9 cellular contexts compared by ENCODE assay signal in the genomic region with DNA sequence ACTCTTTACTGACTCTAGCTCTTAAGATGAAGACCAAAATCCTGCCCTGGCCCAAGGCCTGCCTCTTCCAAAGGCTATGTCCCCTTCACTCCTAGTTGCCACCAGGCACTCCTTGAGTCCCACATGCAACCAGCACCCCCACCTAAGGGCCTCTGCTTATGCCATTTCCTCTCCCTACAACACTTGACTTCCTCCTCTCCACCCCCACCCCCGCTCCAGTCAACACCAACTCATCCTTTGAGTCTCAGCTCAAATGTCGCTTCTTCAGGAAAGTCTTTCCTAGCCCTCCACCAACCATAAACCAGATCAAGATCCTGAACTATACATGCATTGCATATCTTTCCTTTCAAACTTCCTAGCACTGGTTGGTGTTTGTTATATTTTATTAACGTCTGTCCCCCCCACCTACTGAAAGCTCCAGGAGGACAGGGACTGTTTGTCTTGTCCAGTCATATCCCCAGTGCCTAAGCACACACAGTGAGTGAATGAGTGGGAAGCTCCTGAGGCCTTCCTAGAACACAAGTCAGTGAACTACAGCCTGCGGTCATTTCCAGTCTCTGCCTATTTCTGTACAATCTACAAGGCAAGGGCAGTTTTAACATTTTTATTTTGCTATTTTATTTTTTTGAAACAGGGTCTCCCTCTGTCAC. TPM values are rescaled to one million over a fixed set of nuclear protein-coding genes. Genes with fewer than 3 reads are reported as not detected.
DNase-seq lines count a peak whose midpoint lies in the region; ATAC-seq and TF ChIP-seq lines count a peak whose summit lies in the region.
"Had no signal": no experiment of that assay in that cellular context is flagged by ENCODE, and none has a peak within 500 bp of the region (broad histone marks: within the 10 kb centered on the region; RNA-seq: fewer than 3 reads in every experiment).

No MANE protein-coding gene starts in this region.

- peak overlapping the region; percentile 93 for H3K27ac Mint-ChIP-seq in activated T-helper 1 cell treated with anti-CD3 and anti-CD28 coated beads, Interleukin-12 subunit alpha, Interleukin-12 subunit beta, Interleukin-2, Interleukin-4 antibody, amounts not matched to agents 30 ng/mL and 10 ng/mL and 1 ng/mL, durations not matched to agents 14 hours and 24 hours and 36 hours

- H3K9me3 ChIP-seq in IMR-90 (ENCODE audit: control insufficient read depth, insufficient read depth, low read length), result no peaks in the 10 kb centered on the region
- H3K9me3 ChIP-seq in mesenchymal stem cell (ENCODE audit: control insufficient read depth, low read length), result no peaks in the 10 kb centered on the region

- peak overlapping the region; percentile 66 for H2AK9ac ChIP-seq in IMR-90 (replicated peaks; ENCODE audit: low read depth, low read length, poor library complexity)

- H3K9ac ChIP-seq in IMR-90 (ENCODE audit: low read depth, low read length), result no peak overlapping the region
- H3K9ac ChIP-seq in mesenchymal stem cell (ENCODE audit: low read length), result no peak overlapping the region

- peaks cover 37% of the 10 kb centered on the region for H3K4me1 Mint-ChIP-seq in activated T-helper 1 cell treated with anti-CD3 and anti-CD28 coated beads, Interleukin-12 subunit alpha, Interleukin-12 subunit beta, Interleukin-2, Interleukin-4 antibody, amounts not matched to agents 30 ng/mL and 10 ng/mL and 1 ng/mL, durations not matched to agents 14 hours and 24 hours and 36 hours (ENCODE audit: low read depth)

- H2BK5ac ChIP-seq in IMR-90 (ENCODE audit: low read depth, low read length, poor library complexity, severe bottlenecking), result peak overlapping the region; percentile 71
- no peak overlapping the region for H2BK5ac ChIP-seq in mesenchymal stem cell (ENCODE audit: low read depth, low read length, poor library complexity, severe bottlenecking)

- peak overlapping the region; percentile 58 for H3K4me3 Mint-ChIP-seq in activated T-helper 1 cell treated with anti-CD3 and anti-CD28 coated beads, Interleukin-12 subunit alpha, Interleukin-12 subunit beta, Interleukin-2, Interleukin-4 antibody, amounts not matched to agents 30 ng/mL and 10 ng/mL and 1 ng/mL, durations not matched to agents 14 hours and 24 hours and 36 hours

- H3K9me1 ChIP-seq in IMR-90 (ENCODE audit: insufficient read depth, low read length), result peaks cover 53% of the 10 kb centered on the region

- intact Hi-C loops in IMR-90 (cut with micrococcal nuclease), result loop anchor here (5.0 kb wide), 1 partner anchor 63 kb away; no protein-coding TSS in a partner anchor
- intact Hi-C loops in activated T-helper 1 cell treated with anti-CD3 and anti-CD28 coated beads, Interleukin-12 subunit alpha, Interleukin-12 subunit beta, Interleukin-2, Interleukin-4 antibody, amounts not matched to agents 30 ng/mL and 10 ng/mL and 1 ng/mL, durations not matched to agents 14 hours and 24 hours and 36 hours (cut with micrococcal nuclease), result no loop called here

- peak overlapping the region; percentile 74; the same call in 1 of the 2 replicates for H2AK5ac ChIP-seq in IMR-90 (ENCODE audit: low read depth, low read length)
- H2AK5ac ChIP-seq in mesenchymal stem cell (ENCODE audit: low read length, severe bottlenecking), result peak overlapping the region; percentile 94

- 100% methylated on average over 1 of the region's 4 CpGs; no CpG with 5 or more reads in 1 of the 2 experiments for WGBS in IMR-90 (ENCODE audit: extremely low coverage in 2 of 2, insufficient read length in 1 of 2), 2 experiments
- WGBS in mesenchymal stem cell, result 70% methylated on average over 4 of the region's 4 CpGs

- peaks cover 40 to 83% of the 10 kb centered on the region in 2 experiments for H3K79me1 ChIP-seq in IMR-90 (ENCODE audit: low read depth in 1 of 2, low read length in 2 of 2)
- H3K79me1 ChIP-seq in mesenchymal stem cell (replicated peaks; ENCODE audit: low read length, poor library complexity, severe bottlenecking), result no peaks in the 10 kb centered on the region

- TF ChIP-seq POLR2A in IMR-90 (IDR thresholded peaks at IDR 0.05; ENCODE audit: low read depth, low read length), result no peak

- H2BK120ac ChIP-seq in IMR-90 (ENCODE audit: low read depth, low read length) (peak overlapping the region; percentile 38; the same call in 1 of the 2 replicates), mesenchymal stem cell (ENCODE audit: low read depth, low read length) (no peak overlapping the region)

- CTCF ChIA-PET in IMR-90 (lab: Yijun Ruan, JAX), result no interaction called here

- H4K20me1 ChIP-seq in IMR-90 (ENCODE audit: insufficient read depth, low read length), result peaks cover 61% of the 10 kb centered on the region

- peak overlapping the region; percentile 4; the same call in 1 of the 2 replicates for H3K4me2 ChIP-seq in IMR-90 (ENCODE audit: low read depth, low read length)
- H3K4me2 ChIP-seq in mesenchymal stem cell (ENCODE audit: low read length, poor library complexity, severe bottlenecking), result no peak overlapping the region

- DNase-seq in IMR-90, result no peak
- DNase-seq in activated T-helper 1 cell treated with anti-CD3 and anti-CD28 coated beads, Interleukin-12 subunit alpha, Interleukin-12 subunit beta, Interleukin-2, Interleukin-4 antibody, amounts not matched to agents 30 ng/mL and 10 ng/mL and 1 ng/mL, durations not matched to agents 14 hours and 24 hours and 36 hours (ENCODE audit: low spot score), result no peak
- DNase-seq in mesenchymal stem cell, result peak; percentile 32
- DNase-seq in NCI-H748 treated with DMSO at 0.1 percent for 48 hours (lab: John Stamatoyannopoulos, UW), result no peak
- DNase-seq: foreskin melanocyte had no signal

- POLR2A ChIA-PET in IMR-90 (lab: Charles Lee; ENCODE audit: unreplicated experiment), result no interaction called here

- peak overlapping the region; percentile 70 for H3K4ac ChIP-seq in IMR-90 (ENCODE audit: low read depth, low read length)
- peak overlapping the region in 1 of 2 experiments; percentile 40 for H3K4ac ChIP-seq in mesenchymal stem cell (ENCODE audit: low read depth in 1 of 2, low read length in 2 of 2)

- BruUV-seq in IMR-90 (replicated peaks; lab: Mats Ljungman, UMichigan), result no TSS peak

- ATAC-seq in IMR-90 (ENCODE audit: low read depth) (no peak), esophagus mucosa (no peak), HG02610 (IDR thresholded peaks at IDR 0.05; ENCODE audit: unreplicated experiment) (no peak), HG03045 (IDR thresholded peaks at IDR 0.05; ENCODE audit: unreplicated experiment) (no peak)

- H3K36me3 Mint-ChIP-seq in activated T-helper 1 cell treated with anti-CD3 and anti-CD28 coated beads, Interleukin-12 subunit alpha, Interleukin-12 subunit beta, Interleukin-2, Interleukin-4 antibody, amounts not matched to agents 30 ng/mL and 10 ng/mL and 1 ng/mL, durations not matched to agents 14 hours and 24 hours and 36 hours (ENCODE audit: low read depth), result peaks cover 5% of the 10 kb centered on the region

- no peaks in the 10 kb centered on the region for H3K27me3 Mint-ChIP-seq in activated T-helper 1 cell treated with anti-CD3 and anti-CD28 coated beads, Interleukin-12 subunit alpha, Interleukin-12 subunit beta, Interleukin-2, Interleukin-4 antibody, amounts not matched to agents 30 ng/mL and 10 ng/mL and 1 ng/mL, durations not matched to agents 14 hours and 24 hours and 36 hours (ENCODE audit: insufficient read depth)

- H3K14ac ChIP-seq in IMR-90 (replicated peaks; ENCODE audit: low read depth, low read length) (peak overlapping the region; percentile 78), mesenchymal stem cell (ENCODE audit: low read length in 2 of 2) (peak overlapping the region in 1 of 2 experiments; percentile 79)

- H2BK15ac ChIP-seq in IMR-90 (ENCODE audit: low read depth, low read length) (peak overlapping the region; percentile 52; the same call in 2 of the 3 replicates), mesenchymal stem cell (ENCODE audit: low read depth, poor library complexity, severe bottlenecking) (peak overlapping the region; percentile 77)

- in situ Hi-C loops in IMR-90 (cut with MboI; ENCODE audit: low sequenced_read_pairs), result no loop called here

- H3K4me1 ChIP-seq in ACC112 (ENCODE audit: control insufficient read depth, insufficient read depth, low read length, unreplicated experiment), result peaks cover 82% of the 10 kb centered on the region
- peaks cover 51% of the 10 kb centered on the region for H3K4me1 ChIP-seq in IMR-90 (ENCODE audit: control insufficient read depth, insufficient read depth, low read length)
- peaks cover 28% of the 10 kb centered on the region for H3K4me1 ChIP-seq in mesenchymal stem cell (ENCODE audit: control insufficient read depth, insufficient read depth, low read depth, low read length)

- H3K9me3 Mint-ChIP-seq in activated T-helper 1 cell treated with anti-CD3 and anti-CD28 coated beads, Interleukin-12 subunit alpha, Interleukin-12 subunit beta, Interleukin-2, Interleukin-4 antibody, amounts not matched to agents 30 ng/mL and 10 ng/mL and 1 ng/mL, durations not matched to agents 14 hours and 24 hours and 36 hours, result no peaks in the 10 kb centered on the region

- H2BK20ac ChIP-seq in IMR-90 (ENCODE audit: low read depth, low read length), result no peak overlapping the region

- H4K8ac ChIP-seq in IMR-90 (ENCODE audit: low read depth in 2 of 2, low read length in 2 of 2) (peak overlapping the region in 1 of 2 experiments; percentile 54; a peak in 2 of 4 replicates), mesenchymal stem cell (ENCODE audit: low read length) (peak overlapping the region; percentile 27)

- TF ChIP-seq RAD21 in IMR-90 (IDR thresholded peaks at IDR 0.05; ENCODE audit: low read length), result no peak

- H4K91ac ChIP-seq in IMR-90 (ENCODE audit: insufficient read depth, low read depth, low read length) (peak overlapping the region; percentile 50; the same call in 1 of the 2 replicates), mesenchymal stem cell (ENCODE audit: low read length) (peak overlapping the region; percentile 73)

- TF ChIP-seq CTCF in IMR-90 (conservative IDR thresholded peaks at IDR 0.05; ENCODE audit: low read depth, low read length), result no peak

- H3K56ac ChIP-seq in IMR-90 (ENCODE audit: extremely low read depth, insufficient read depth, low read length), result no peak overlapping the region

- dilution Hi-C loops in IMR-90 (cut with HindIII; ENCODE audit: low sequenced_read_pairs, unreplicated experiment), result no loop called here

- H3K79me2 ChIP-seq in ACC112 (ENCODE audit: control insufficient read depth, insufficient read depth, low read length, unreplicated experiment), result peaks cover 95% of the 10 kb centered on the region

- H3K4me3 ChIP-seq in ACC112 (ENCODE audit: low read depth, low read length) (no peak overlapping the region), IMR-90 (ENCODE audit: insufficient read depth, low read depth, low read length) (no peak overlapping the region), mesenchymal stem cell (ENCODE audit: insufficient read depth in 1 of 2, low read depth in 1 of 2, low read length in 2 of 2) (no peak overlapping the region)

- H3K27me3 ChIP-seq in ACC112 (ENCODE audit: insufficient read depth, low read length), result no peaks in the 10 kb centered on the region
- no peaks in the 10 kb centered on the region for H3K27me3 ChIP-seq in IMR-90 (ENCODE audit: control insufficient read depth, insufficient read depth, low read length)
- H3K27me3 ChIP-seq in mesenchymal stem cell (ENCODE audit: control insufficient read depth in 1 of 2, insufficient read depth in 1 of 2, low read length in 2 of 2), result no peaks in the 10 kb centered on the region

- H3K27ac ChIP-seq in ACC112 (ENCODE audit: low read depth, low read length) (peak overlapping the region; percentile 97; the same call in 1 of the 2 replicates), IMR-90 (ENCODE audit: insufficient read depth, low read length) (peak overlapping the region; percentile 48; the same call in 1 of the 2 replicates), mesenchymal stem cell (ENCODE audit: low read length, poor library complexity, severe bottlenecking) (peak overlapping the region; percentile 74)

- H2AFZ ChIP-seq in ACC112 (ENCODE audit: low read length, unreplicated experiment), result no peak overlapping the region
- no peak overlapping the region for H2AFZ ChIP-seq in IMR-90 (replicated peaks; ENCODE audit: low read length, poor library complexity)
- H2AFZ ChIP-seq in mesenchymal stem cell (ENCODE audit: low read depth, low read length), result no peak overlapping the region

- H4K5ac ChIP-seq in IMR-90 (ENCODE audit: low read depth, low read length), result peak overlapping the region; percentile 13; the same call in 1 of the 2 replicates

- H3K36me3 ChIP-seq in ACC112 (ENCODE audit: insufficient read depth, low read length) (no peaks in the 10 kb centered on the region), IMR-90 (ENCODE audit: control insufficient read depth, insufficient read depth, low read length) (peaks cover 2% of the 10 kb centered on the region), mesenchymal stem cell (ENCODE audit: control insufficient read depth in 1 of 2, insufficient read depth in 2 of 2, low read depth in 1 of 2, low read length in 2 of 2) (peaks cover 0 to 5% of the 10 kb centered on the region in 2 experiments)

- H2BK12ac ChIP-seq in mesenchymal stem cell (ENCODE audit: low read length in 2 of 2), result peak overlapping the region; percentile 29 to 59

- H3K23ac ChIP-seq in IMR-90 (ENCODE audit: low read depth, low read length), result peak overlapping the region; percentile 65
- H3K23ac ChIP-seq in mesenchymal stem cell (ENCODE audit: low read length in 2 of 2), result no peak overlapping the region

- H3K18ac ChIP-seq in IMR-90 (ENCODE audit: low read depth, low read length), result peak overlapping the region; percentile 43
- H3K18ac ChIP-seq in mesenchymal stem cell (ENCODE audit: low read depth in 1 of 2, low read length in 2 of 2), result peak overlapping the region; percentile 71 to 88

RNA-seq across cellular contexts. Expression of a gene that starts 7.3 kb away (rescaled TPM):
- total RNA-seq in IMR-90 (2012; rRNA removed), result 17.7 and 17.8 TPM in 2 replicates
- 22.8 and 28.3 TPM in 2 replicates for polyA plus RNA-seq in IMR-90 (2012; rRNA removed)
- polyA plus RNA-seq in IMR-90 (2012; cell fraction: cytosol; rRNA removed), result 13.0 and 22.1 TPM in 2 replicates
- polyA plus RNA-seq in IMR-90 (2012; cell fraction: nucleus; rRNA removed; ENCODE audit: low replicate concordance), result 84.5 and 160 TPM in 2 replicates
- 60.8 and 64.7 TPM in 2 replicates for total RNA-seq in activated T-helper 1 cell treated with anti-CD3 and anti-CD28 coated beads, Interleukin-12 subunit alpha, Interleukin-12 subunit beta, Interleukin-2, Interleukin-4 antibody, amounts not matched to agents 30 ng/mL and 10 ng/mL and 1 ng/mL, durations not matched to agents 14 hours and 24 hours and 36 hours
- polyA plus RNA-seq in mesenchymal stem cell (2013, experiment 1 of 2), result 43.1 TPM
- polyA plus RNA-seq in mesenchymal stem cell (2013, experiment 2 of 2), result 41.2 TPM
- 18.6 TPM for total RNA-seq in esophagus mucosa

RNA-seq across cellular contexts. Expression of a gene that starts 22.2 kb away (rescaled TPM):
- total RNA-seq in IMR-90 (2012; rRNA removed) (not detected in 2 replicates), esophagus mucosa (not detected)
- not detected in 2 replicates for polyA plus RNA-seq in IMR-90 (2012; rRNA removed)
- polyA plus RNA-seq in IMR-90 (2012; cell fraction: cytosol; rRNA removed), result not detected in 2 replicates
- polyA plus RNA-seq in IMR-90 (2012; cell fraction: nucleus; rRNA removed; ENCODE audit: low replicate concordance), result not detected in 2 replicates
- not detected in 2 replicates for total RNA-seq in activated T-helper 1 cell treated with anti-CD3 and anti-CD28 coated beads, Interleukin-12 subunit alpha, Interleukin-12 subunit beta, Interleukin-2, Interleukin-4 antibody, amounts not matched to agents 30 ng/mL and 10 ng/mL and 1 ng/mL, durations not matched to agents 14 hours and 24 hours and 36 hours
- 0.01 TPM for polyA plus RNA-seq in mesenchymal stem cell (2013, experiment 1 of 2)
- polyA plus RNA-seq in mesenchymal stem cell (2013, experiment 2 of 2), result 0.01 TPM
